1 cellular context compared by ENCODE assay signal in the genomic region with DNA sequence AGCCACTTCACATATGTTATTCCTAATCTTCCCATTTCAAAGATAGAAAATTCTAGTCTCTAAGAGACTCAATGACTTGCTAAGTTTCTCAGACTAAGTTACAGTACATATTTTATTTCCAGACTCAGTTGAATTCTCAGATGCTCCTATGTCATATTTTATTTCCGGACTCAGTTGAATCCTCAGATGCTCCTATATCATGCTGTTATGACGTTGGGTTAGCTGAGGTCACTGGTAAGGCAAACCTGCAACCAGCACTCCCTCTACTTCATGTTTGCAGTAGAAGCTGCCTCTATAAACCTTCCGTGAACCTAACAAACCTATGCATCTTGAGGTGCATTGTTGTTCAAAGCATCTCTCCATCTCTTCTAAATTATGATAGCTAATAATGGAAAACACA.
TF ChIP-seq lines count a peak whose summit lies in the region.

No MANE protein-coding gene starts in this region.

TF ChIP-seq in IMR-90, 13 proteins besides CTCF, POLR2A, EP300 and RAD21:
- TF ChIP-seq, protein P1, sequence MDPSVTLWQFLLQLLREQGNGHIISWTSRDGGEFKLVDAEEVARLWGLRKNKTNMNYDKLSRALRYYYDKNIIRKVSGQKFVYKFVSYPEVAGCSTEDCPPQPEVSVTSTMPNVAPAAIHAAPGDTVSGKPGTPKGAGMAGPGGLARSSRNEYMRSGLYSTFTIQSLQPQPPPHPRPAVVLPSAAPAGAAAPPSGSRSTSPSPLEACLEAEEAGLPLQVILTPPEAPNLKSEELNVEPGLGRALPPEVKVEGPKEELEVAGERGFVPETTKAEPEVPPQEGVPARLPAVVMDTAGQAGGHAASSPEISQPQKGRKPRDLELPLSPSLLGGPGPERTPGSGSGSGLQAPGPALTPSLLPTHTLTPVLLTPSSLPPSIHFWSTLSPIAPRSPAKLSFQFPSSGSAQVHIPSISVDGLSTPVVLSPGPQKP (IDR thresholded peaks at IDR 0.05; ENCODE audit: borderline replicate concordance, low read depth, low read length) = no peak
- TF ChIP-seq NFE2L2 (IDR thresholded peaks at IDR 0.05; ENCODE audit: low read depth, low read length) (no peak), CEBPB (IDR thresholded peaks at IDR 0.05; ENCODE audit: low read depth, low read length) (no peak), MAZ (IDR thresholded peaks at IDR 0.05; ENCODE audit: borderline replicate concordance, low read depth, low read length) (no peak), RCOR1 (IDR thresholded peaks at IDR 0.05; ENCODE audit: insufficient replicate concordance, low read length) (no peak), RFX5 (IDR thresholded peaks at IDR 0.05; ENCODE audit: low read depth, low read length) (no peak), MAFK (IDR thresholded peaks at IDR 0.05; ENCODE audit: low read depth, low read length) (no peak), FOS (IDR thresholded peaks at IDR 0.05; ENCODE audit: low read depth, low read length) (no peak), SMC3 (IDR thresholded peaks at IDR 0.05; ENCODE audit: low read depth, low read length) (no peak), MXI1 (IDR thresholded peaks at IDR 0.05; ENCODE audit: borderline replicate concordance, low read depth, low read length) (no peak)
- TF ChIP-seq, protein P2, sequence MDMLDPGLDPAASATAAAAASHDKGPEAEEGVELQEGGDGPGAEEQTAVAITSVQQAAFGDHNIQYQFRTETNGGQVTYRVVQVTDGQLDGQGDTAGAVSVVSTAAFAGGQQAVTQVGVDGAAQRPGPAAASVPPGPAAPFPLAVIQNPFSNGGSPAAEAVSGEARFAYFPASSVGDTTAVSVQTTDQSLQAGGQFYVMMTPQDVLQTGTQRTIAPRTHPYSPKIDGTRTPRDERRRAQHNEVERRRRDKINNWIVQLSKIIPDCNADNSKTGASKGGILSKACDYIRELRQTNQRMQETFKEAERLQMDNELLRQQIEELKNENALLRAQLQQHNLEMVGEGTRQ (IDR thresholded peaks at IDR 0.05; ENCODE audit: low read depth, low read length) = no peak
TF ChIP-seq in IMR-90: peak in this region for 0.
